ENCODE assay signal across 1 cellular context in the genomic region with DNA sequence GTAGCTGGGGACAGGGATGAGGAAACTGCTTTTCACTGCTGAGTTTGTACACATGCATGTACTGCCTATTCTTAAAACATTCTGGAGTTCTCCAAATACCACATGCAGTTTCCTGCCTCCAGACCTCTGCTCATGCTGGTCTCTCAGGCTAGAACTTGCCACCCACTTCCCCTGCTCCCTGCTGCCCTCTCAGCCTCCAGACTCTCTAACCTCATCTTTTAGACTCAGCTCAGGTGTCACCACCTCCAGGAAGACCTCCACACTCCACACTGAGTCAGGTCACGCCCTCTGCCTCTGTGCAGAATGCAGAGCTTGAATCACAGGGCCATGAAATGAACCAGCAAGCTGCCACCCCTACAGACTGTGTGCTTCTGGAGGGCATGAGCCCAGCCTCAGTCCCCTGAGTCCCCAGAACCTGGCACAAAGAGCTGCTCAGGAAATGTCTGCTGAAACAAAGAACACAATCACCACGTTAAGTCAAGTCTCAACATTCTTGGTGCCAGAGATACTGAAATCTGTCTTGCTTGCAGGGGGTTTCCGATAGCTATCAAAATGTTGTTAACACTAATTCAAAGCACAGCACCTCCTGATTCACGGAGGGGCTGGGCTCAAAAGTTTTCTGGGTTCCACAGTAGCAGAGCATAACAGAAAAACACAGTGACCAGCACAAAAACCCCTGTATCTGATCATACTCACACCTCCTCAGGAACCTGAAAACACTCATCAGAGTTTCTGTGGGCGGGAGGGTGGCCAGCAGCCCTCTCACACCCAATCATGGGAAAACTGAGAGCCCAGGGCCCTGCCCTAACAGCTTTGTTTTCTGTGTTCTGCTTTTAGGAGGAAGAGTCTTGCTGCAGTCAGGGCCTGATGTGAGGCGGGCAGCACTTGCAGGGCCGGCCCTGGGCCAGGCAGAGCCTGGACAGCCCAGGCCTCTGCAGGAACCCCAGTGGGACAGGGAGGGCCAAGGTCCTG.
TF ChIP-seq lines count a peak whose summit lies in the region.

No MANE protein-coding gene starts in this region.

TF ChIP-seq in A549, 52 proteins besides CTCF, POLR2A, EP300 and RAD21 (continued from another document):
- no peak for TF ChIP-seq BCL3 (IDR thresholded peaks at IDR 0.05)
